Comparison of ENCODE assay signal across 22 cellular contexts in the genomic region with DNA sequence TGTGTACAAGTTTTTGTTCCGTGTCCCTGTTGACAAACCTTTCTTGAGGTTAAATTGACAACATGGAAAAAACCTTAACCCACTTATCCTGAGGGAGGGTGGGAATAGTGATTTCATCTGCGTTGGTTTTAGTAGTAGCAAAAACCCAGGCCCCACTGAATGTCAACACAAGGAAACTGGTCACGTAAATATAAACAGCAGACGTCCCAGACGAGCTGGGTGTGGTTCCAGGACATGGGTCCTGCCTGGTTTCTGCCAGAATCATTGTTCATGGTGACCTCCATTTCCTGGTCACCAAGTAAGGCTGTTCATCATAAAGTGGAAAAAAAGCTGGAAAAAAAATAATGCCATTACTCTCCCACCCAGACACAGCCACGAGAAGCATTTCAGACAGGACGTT. TPM values are rescaled to one million over a fixed set of nuclear protein-coding genes. Genes with fewer than 3 reads are reported as not detected.
DNase-seq lines count a peak whose midpoint lies in the region; ATAC-seq and TF ChIP-seq lines count a peak whose summit lies in the region.
"Had no signal": no experiment of that assay in that cellular context is flagged by ENCODE, and none has a peak within 500 bp of the region (broad histone marks: within the 10 kb centered on the region; RNA-seq: fewer than 3 reads in every experiment).

No MANE protein-coding gene starts in this region.

- H3K4me1 ChIP-seq in left lung (peaks cover 0 to 10% of the 10 kb centered on the region in 2 donors), smooth muscle cell (ENCODE audit: low read depth) (no peaks in the 10 kb centered on the region)
- H3K4me1 ChIP-seq: A549 had no signal

- ATAC-seq in left cardiac atrium = peak in 1 of 2 donors; percentile 18
- no peak for ATAC-seq in Right ventricle myocardium inferior
- peak; percentile 24 for ATAC-seq in left lung
- no peak for ATAC-seq in T-helper 17 cell
- ATAC-seq: A549; activated T-helper 17 cell treated with anti-CD3 and anti-CD28 coated beads, Interleukin-2, amount 50 U/mL, for 72 hours; stimulated activated effector memory CD8-positive, alpha-beta T cell treated with anti-CD3 and anti-CD28 coated beads, Interleukin-12 subunit alpha, Interleukin-12 subunit beta, amount 100 ng/mL, for 72 hours had no signal

- peaks cover 13% of the 10 kb centered on the region for H4K20me1 ChIP-seq in smooth muscle cell (ENCODE audit: low read depth)

- no peaks in the 10 kb centered on the region for H3F3A ChIP-seq in smooth muscle cell (ENCODE audit: low read depth)

- TF ChIP-seq CTCF in left lung (IDR thresholded peaks at IDR 0.05) = no peak
- TF ChIP-seq CTCF in smooth muscle cell (IDR thresholded peaks at IDR 0.05; ENCODE audit: borderline replicate concordance, insufficient read depth, poor library complexity, severe bottlenecking) = no peak

- intact Hi-C loops in left cardiac atrium (cut with DNase I) (no loop called here), Right ventricle myocardium inferior (cut with DNase I) (no loop called here), left lung (cut with DNase I) (no loop called here)

- DNase-seq in left cardiac atrium = peak; percentile 67
- no peak for DNase-seq in Right ventricle myocardium inferior (ENCODE audit: missing footprints)
- peak in 1 of 2 donors; percentile 2 for DNase-seq in left lung
- peak; percentile 64 for DNase-seq in pulmonary artery endothelial cell (ENCODE audit: low read depth, low spot score)
- DNase-seq in SKM-1 treated with dmso at 0.1 percent for 144 hours (lab: John Stamatoyannopoulos, UW; ENCODE audit: unreplicated experiment) = no peak
- no peak for DNase-seq in T-helper 17 cell
- DNase-seq in hepatic stellate cell (ENCODE audit: low spot score) = no peak
- DNase-seq in smooth muscle cell (lab: John Stamatoyannopoulos, UW; ENCODE audit: unreplicated experiment) = no peak
- DNase-seq: activated CD4-positive, alpha-beta T cell treated with anti-CD3 and anti-CD28 coated beads for 4 hours; brain microvascular endothelial cell; erythroblast; H7; head of caudate nucleus; Karpas-422; NCI-H187 treated with DMSO at 0.1 percent for 48 hours had no signal

- H3K4me3 ChIP-seq in left lung (no peak overlapping the region), smooth muscle cell (no peak overlapping the region)
- H3K4me3 ChIP-seq: A549; BLaER1 treated with 17β-estradiol and CSF1 and Interleukin-3, amounts not matched to agents 10 nM and 100 nM; tibial nerve had no signal

- no peak overlapping the region for H3K4me2 ChIP-seq in smooth muscle cell
- H3K4me2 ChIP-seq: A549; BLaER1 treated with 17β-estradiol and CSF1 and Interleukin-3, amounts not matched to agents 10 nM and 100 nM had no signal

- H3K4me1 Mint-ChIP-seq in T-helper 17 cell = no peaks in the 10 kb centered on the region

- H3K36me3 Mint-ChIP-seq in T-helper 17 cell (ENCODE audit: low read depth) = peaks cover 11% of the 10 kb centered on the region

- no peak overlapping the region for H3K9ac ChIP-seq in smooth muscle cell (ENCODE audit: low read depth)

- H3K27me3 ChIP-seq in left lung = no peaks in the 10 kb centered on the region
- no peaks in the 10 kb centered on the region for H3K27me3 ChIP-seq in smooth muscle cell (ENCODE audit: low read depth)
- H3K27me3 ChIP-seq: brain microvascular endothelial cell, neutrophil, tibial nerve had no signal

- H3K9me3 ChIP-seq in left lung = no peaks in the 10 kb centered on the region
- no peaks in the 10 kb centered on the region for H3K9me3 ChIP-seq in T-helper 17 cell (ENCODE audit: control insufficient read depth, low read length, poor library complexity, severe bottlenecking)
- H3K9me3 ChIP-seq in smooth muscle cell (replicated peaks; ENCODE audit: low read depth) = no peaks in the 10 kb centered on the region
- H3K9me3 ChIP-seq: A549; BLaER1 treated with 17β-estradiol and CSF1 and Interleukin-3, amounts not matched to agents 10 nM and 100 nM; neutrophil; tibial nerve had no signal

- peaks cover 18% of the 10 kb centered on the region for H3K79me2 ChIP-seq in smooth muscle cell (ENCODE audit: low read depth)

- 77% methylated on average over 7 of the region's 7 CpGs for WGBS in smooth muscle cell (ENCODE audit: low lambda C conversion rate)

- H3K4me3 Mint-ChIP-seq in T-helper 17 cell = no peak overlapping the region
- H3K4me3 Mint-ChIP-seq: activated T-helper 17 cell treated with anti-CD3 and anti-CD28 coated beads, Interleukin-2, amount 50 U/mL, for 72 hours; dendritic cell treated with granulocyte-macrophage colony-stimulating factor and Interleukin-4, amounts not matched to agents 40 ng/mL and 50 ng/mL, for 4 days; stimulated activated effector memory CD8-positive, alpha-beta T cell treated with anti-CD3 and anti-CD28 coated beads, Interleukin-12 subunit alpha, Interleukin-12 subunit beta, amount 100 ng/mL, for 72 hours had no signal

- H3K27ac ChIP-seq in left lung (peak overlapping the region; percentile 59 to 70), smooth muscle cell (ENCODE audit: low read depth) (no peak overlapping the region)
- H3K27ac ChIP-seq: A549, brain microvascular endothelial cell, neutrophil had no signal

- no peaks in the 10 kb centered on the region for H3K27me3 Mint-ChIP-seq in T-helper 17 cell
- H3K27me3 Mint-ChIP-seq: activated T-helper 17 cell treated with anti-CD3 and anti-CD28 coated beads, Interleukin-2, amount 50 U/mL, for 72 hours; dendritic cell treated with granulocyte-macrophage colony-stimulating factor and Interleukin-4, amounts not matched to agents 40 ng/mL and 50 ng/mL, for 4 days had no signal

- H3K36me3 ChIP-seq in left lung (peaks cover 0 to 82% of the 10 kb centered on the region in 2 donors), smooth muscle cell (ENCODE audit: low read depth) (peaks cover 5% of the 10 kb centered on the region)

- no peak overlapping the region for H3K27ac Mint-ChIP-seq in T-helper 17 cell
- H3K27ac Mint-ChIP-seq: activated T-helper 17 cell treated with anti-CD3 and anti-CD28 coated beads, Interleukin-2, amount 50 U/mL, for 72 hours; dendritic cell treated with granulocyte-macrophage colony-stimulating factor and Interleukin-4, amounts not matched to agents 40 ng/mL and 50 ng/mL, for 4 days; stimulated activated effector memory CD8-positive, alpha-beta T cell treated with anti-CD3 and anti-CD28 coated beads, Interleukin-12 subunit alpha, Interleukin-12 subunit beta, amount 100 ng/mL, for 72 hours had no signal

- no peak overlapping the region for H2AFZ ChIP-seq in smooth muscle cell (ENCODE audit: low read depth)

RNA-seq across cellular contexts. Expression of gene F2RL3, which starts 16.9 kb away (rescaled TPM):
- total RNA-seq in left cardiac atrium (1 to 10 TPM; 2.3 TPM), Right ventricle myocardium inferior (0.27 TPM), left lung (10 to 100 TPM in 1 of 2 donors, 1 to 10 TPM in 1; 3.1 to 14.8 TPM), pulmonary artery endothelial cell (0.71 and 1.4 TPM in 2 replicates), T-helper 17 cell (1 to 10 TPM in 1 of 2 donors, under 1 TPM in 1; 0.07 to 2.7 TPM), smooth muscle cell (0.04 and 2.1 TPM in 2 replicates)
- 1.2 and 2.2 TPM in 2 replicates for polyA plus RNA-seq in smooth muscle cell
- total RNA-seq: activated T-helper 17 cell treated with anti-CD3 and anti-CD28 coated beads, Interleukin-2, amount 50 U/mL, for 72 hours; H7 had no signal
- polyA plus RNA-seq: A549 had no signal

RNA-seq across cellular contexts. Expression of gene SIN3B, which starts 42.7 kb away (rescaled TPM):
- total RNA-seq in left cardiac atrium = 10 to 100 TPM; 23.7 to 33.0 TPM
- total RNA-seq in Right ventricle myocardium inferior = 27.8 TPM
- total RNA-seq in left lung = 10 to 100 TPM; 46.3 to 52.7 TPM
- total RNA-seq in pulmonary artery endothelial cell = 28.3 and 30.2 TPM in 2 replicates
- 10 to 100 TPM; 61.1 to 69.4 TPM for total RNA-seq in T-helper 17 cell
- 22.4 and 25.1 TPM in 2 replicates for total RNA-seq in smooth muscle cell
- 16.5 and 29.2 TPM in 2 replicates for polyA plus RNA-seq in smooth muscle cell

Comparison
In these comparisons a context has a peak if more than half of its experiments do, and no peak if none do; other contexts are left out.
1. DNase-seq: peak in left cardiac atrium (single experiment) and pulmonary artery endothelial cell (single experiment); none in Right ventricle myocardium inferior (single experiment), SKM-1 treated with dmso at 0.1 percent for 144 hours (single experiment), T-helper 17 cell (0 of 3), hepatic stellate cell (single experiment) and smooth muscle cell (single experiment).